ENCODE assay signal across 9 cellular contexts in genomic region chr20:3812259-3812681, GRCh38. TPM values are rescaled to one million over a fixed set of nuclear protein-coding genes. Genes with fewer than 3 reads are reported as not detected.
DNase-seq lines count a peak whose midpoint lies in the region; ATAC-seq and TF ChIP-seq lines count a peak whose summit lies in the region.
"Had no signal": no experiment of that assay in that cellular context is flagged by ENCODE, and none has a peak within 500 bp of the region (broad histone marks: within the 10 kb centered on the region; RNA-seq: fewer than 3 reads in every experiment).

No MANE protein-coding gene starts in this region.

- peak overlapping the region; percentile 74 for H3K4me3 Mint-ChIP-seq in activated CD8-positive, alpha-beta T cell treated with anti-CD3 and anti-CD28 coated beads for 36 hours

- H3K4me1 Mint-ChIP-seq in activated CD8-positive, alpha-beta T cell treated with anti-CD3 and anti-CD28 coated beads for 36 hours (ENCODE audit: low read depth), result peaks cover 64% of the 10 kb centered on the region

- BruUV-seq in HCT116 (replicated peaks; lab: Mats Ljungman, UMichigan), result no TSS peak

- TF ChIP-seq POLR2A in HCT116 (IDR thresholded peaks at IDR 0.05; ENCODE audit: borderline replicate concordance, extremely low read depth, insufficient read depth, insufficient read length), result no peak

- H3K27ac ChIP-seq in HCT116 (ENCODE audit: low read depth, low read length), result peak overlapping the region; percentile 99
- peak overlapping the region; percentile 95 for H3K27ac ChIP-seq in hepatocyte
- peak overlapping the region; percentile 97 for H3K27ac ChIP-seq in smooth muscle cell (ENCODE audit: low read depth)

- H3K4me1 ChIP-seq in HCT116 (ENCODE audit: control insufficient read depth in 1 of 2, insufficient read depth in 2 of 2, low read length in 2 of 2), result peaks cover 59 to 77% of the 10 kb centered on the region in 2 experiments
- peaks cover 41% of the 10 kb centered on the region for H3K4me1 ChIP-seq in hepatocyte (ENCODE audit: insufficient read depth)
- peaks cover 9% of the 10 kb centered on the region for H3K4me1 ChIP-seq in smooth muscle cell (ENCODE audit: low read depth)

- no peak overlapping the region for H2AFZ ChIP-seq in HCT116 (ENCODE audit: low read depth, low read length, poor library complexity, severe bottlenecking)
- H2AFZ ChIP-seq in hepatocyte, result no peak overlapping the region
- H2AFZ ChIP-seq in smooth muscle cell (ENCODE audit: low read depth), result no peak overlapping the region

- H3K4me3 ChIP-seq in HCT116 (replicated peaks in 1 of 2; ENCODE audit: low read depth in 1 of 2, low read length in 2 of 2) (no peak overlapping the region), hepatocyte (no peak overlapping the region), smooth muscle cell (no peak overlapping the region)

- intact Hi-C loops in HCT116 (cut with micrococcal nuclease), result no loop called here
- intact Hi-C loops in activated CD8-positive, alpha-beta T cell treated with anti-CD3 and anti-CD28 coated beads for 36 hours (cut with micrococcal nuclease), result no loop called here

- POLR2A ChIA-PET in HCT116 (lab: Charles Lee), result interaction anchor here (1.0 to 3.3 kb wide), 4 partner anchors 10 to 75 kb away, joined by 3 to 14 read pairs (median 4); partner anchors contain the start of genes CDC25B and SPEF1
- POLR2A ChIA-PET in activated CD8-positive, alpha-beta T cell treated with anti-CD3 and anti-CD28 coated beads for 36 hours (lab: Charles Lee), result interaction anchor here (0.7 to 4.6 kb wide), 7 partner anchors 8 to 78 kb away, joined by 3 to 42 read pairs (median 8); partner anchors contain the start of genes AP5S1, CDC25B and CENPB

- H3K4me2 ChIP-seq in HCT116 (ENCODE audit: low read length) (peak overlapping the region; percentile 82), hepatocyte (peak overlapping the region; percentile 22), smooth muscle cell (no peak overlapping the region)

- H3K27ac Mint-ChIP-seq in activated CD8-positive, alpha-beta T cell treated with anti-CD3 and anti-CD28 coated beads for 36 hours, result peak overlapping the region; percentile 94

- peaks cover 29% of the 10 kb centered on the region for H3F3A ChIP-seq in smooth muscle cell (ENCODE audit: low read depth)

- RAD21 ChIA-PET in HCT116 (lab: Charles Lee; ENCODE audit: low non-redundant PET in 1 of 2, low total read pairs in 2 of 2, uncharacterized antibody in 2 of 2, unreplicated experiment in 2 of 2), result interaction anchor here in 1 of 2 experiments (0.6 kb wide), 1 partner anchor 16 kb away, joined by 3 read pairs; the partner anchor contains the start of gene CDC25B

- H3K27me3 ChIP-seq in HCT116 (ENCODE audit: insufficient read depth, low read length) (no peaks in the 10 kb centered on the region), hepatocyte (no peaks in the 10 kb centered on the region), smooth muscle cell (ENCODE audit: low read depth) (no peaks in the 10 kb centered on the region)

- no peak for TF ChIP-seq RAD21 in HCT116 (IDR thresholded peaks at IDR 0.05; ENCODE audit: low read depth)

- no peaks in the 10 kb centered on the region for H3K36me3 ChIP-seq in HCT116 (ENCODE audit: control insufficient read depth in 1 of 2, insufficient read depth in 2 of 2, low read length in 2 of 2)
- H3K36me3 ChIP-seq in hepatocyte (replicated peaks; ENCODE audit: insufficient read depth, low read depth), result no peaks in the 10 kb centered on the region
- no peaks in the 10 kb centered on the region for H3K36me3 ChIP-seq in smooth muscle cell (ENCODE audit: low read depth)

- H3K36me3 Mint-ChIP-seq in activated CD8-positive, alpha-beta T cell treated with anti-CD3 and anti-CD28 coated beads for 36 hours (ENCODE audit: low read depth), result no peaks in the 10 kb centered on the region

- peaks cover 7% of the 10 kb centered on the region for H3K79me2 ChIP-seq in HCT116 (ENCODE audit: insufficient read depth, low read length)
- peaks cover 4% of the 10 kb centered on the region for H3K79me2 ChIP-seq in hepatocyte
- no peaks in the 10 kb centered on the region for H3K79me2 ChIP-seq in smooth muscle cell (ENCODE audit: low read depth)

- TF ChIP-seq CTCF in HCT116 (IDR thresholded peaks at IDR 0.05 in 2 of 3, conservative IDR thresholded peaks at IDR 0.05 in 1 of 3; ENCODE audit: borderline replicate concordance in 1 of 3, insufficient read depth in 1 of 3, low read depth in 2 of 3, low read length in 2 of 3) (no peak), hepatocyte (IDR thresholded peaks at IDR 0.05; ENCODE audit: poor library complexity) (no peak), smooth muscle cell (IDR thresholded peaks at IDR 0.05; ENCODE audit: borderline replicate concordance, insufficient read depth, poor library complexity, severe bottlenecking) (no peak)
- TF ChIP-seq CTCF in activated CD8-positive, alpha-beta T cell treated with anti-CD3 and anti-CD28 coated beads for 36 hours (IDR thresholded peaks at IDR 0.05), result no peak

- 99% methylated on average over 9 of the region's 9 CpGs for WGBS in hepatocyte (ENCODE audit: low lambda C conversion rate, missing lambda C conversion rate)
- WGBS in smooth muscle cell (ENCODE audit: low lambda C conversion rate), result 98% methylated on average over 9 of the region's 9 CpGs

- H3K9me3 Mint-ChIP-seq in activated CD8-positive, alpha-beta T cell treated with anti-CD3 and anti-CD28 coated beads for 36 hours, result no peaks in the 10 kb centered on the region

- ATAC-seq in HCT116, result no peak
- no peak for ATAC-seq in activated CD8-positive, alpha-beta T cell treated with anti-CD3 and anti-CD28 coated beads for 36 hours
- ATAC-seq in HG02798 (IDR thresholded peaks at IDR 0.05; ENCODE audit: poor library complexity, unreplicated experiment), result no peak

- H3K9me2 ChIP-seq in HCT116 (ENCODE audit: insufficient read depth) (no peaks in the 10 kb centered on the region), hepatocyte (replicated peaks; ENCODE audit: insufficient read depth) (no peaks in the 10 kb centered on the region)

- H3K9ac ChIP-seq in HCT116 (ENCODE audit: low read length) (peak overlapping the region; percentile 76), smooth muscle cell (ENCODE audit: low read depth) (peak overlapping the region; percentile 54)

- DNase-seq in HCT116 (ENCODE audit: low read depth, low spot score), result no peak
- no peak for DNase-seq in activated CD8-positive, alpha-beta T cell treated with anti-CD3 and anti-CD28 coated beads for 36 hours
- no peak for DNase-seq in hepatocyte (ENCODE audit: low spot score)
- DNase-seq in smooth muscle cell (lab: John Stamatoyannopoulos, UW; ENCODE audit: unreplicated experiment), result no peak
- DNase-seq in NCI-H1105 treated with DMSO at 0.1 percent for 48 hours (lab: John Stamatoyannopoulos, UW), result no peak
- no peak for DNase-seq in hypothalamus (lab: John Stamatoyannopoulos, UW)
- DNase-seq in NK-92 treated with Interleukin-12 subunit alpha and Interleukin-12 subunit beta, amount 100 ng/mL, for 24 hours (lab: John Stamatoyannopoulos, UW), result no peak
- DNase-seq: Karpas-422 had no signal

- H4K20me1 ChIP-seq in HCT116 (ENCODE audit: insufficient read depth) (no peaks in the 10 kb centered on the region), hepatocyte (ENCODE audit: insufficient read depth, poor library complexity, severe bottlenecking) (no peaks in the 10 kb centered on the region), smooth muscle cell (ENCODE audit: low read depth) (no peaks in the 10 kb centered on the region)

- CTCF ChIA-PET in HCT116 (lab: Charles Lee), result interaction anchor here (0.9 to 2.7 kb wide), 4 partner anchors 8 to 273 kb away, joined by 3 to 16 read pairs (median 4); partner anchors contain the start of genes AP5S1 and CDC25B
- CTCF ChIA-PET in activated CD8-positive, alpha-beta T cell treated with anti-CD3 and anti-CD28 coated beads for 36 hours (lab: Charles Lee), result interaction anchor here (1.0 to 4.5 kb wide), 3 partner anchors 9 to 25 kb away, joined by 4 to 25 read pairs (median 5); partner anchors contain the start of genes AP5S1 and CENPB

- H3K9me3 ChIP-seq in HCT116 (ENCODE audit: control insufficient read depth in 1 of 2, insufficient read depth in 1 of 2, low read depth in 1 of 2, low read length in 2 of 2) (no peaks in the 10 kb centered on the region), hepatocyte (ENCODE audit: low read depth) (no peaks in the 10 kb centered on the region), smooth muscle cell (replicated peaks; ENCODE audit: low read depth) (no peaks in the 10 kb centered on the region)

- no peaks in the 10 kb centered on the region for H3K27me3 Mint-ChIP-seq in activated CD8-positive, alpha-beta T cell treated with anti-CD3 and anti-CD28 coated beads for 36 hours

RNA-seq across cellular contexts. Expression of gene AP5S1, which starts 8.1 kb away (rescaled TPM):
- 12.1 TPM for total RNA-seq in HCT116 (2021; ENCODE audit: unreplicated experiment)
- polyA plus RNA-seq in HCT116 (2012), result 8.7 and 9.0 TPM in 2 replicates
- 1 to 10 TPM; 7.4 to 8.6 TPM for total RNA-seq in activated CD8-positive, alpha-beta T cell treated with anti-CD3 and anti-CD28 coated beads for 36 hours
- total RNA-seq in hepatocyte, result 13.8 and 15.9 TPM in 2 replicates
- 19.7 and 21.8 TPM in 2 replicates for polyA plus RNA-seq in hepatocyte
- total RNA-seq in smooth muscle cell, result 3.1 and 9.9 TPM in 2 replicates
- 10.9 and 14.7 TPM in 2 replicates for polyA plus RNA-seq in smooth muscle cell

RNA-seq across cellular contexts. Expression of gene CDC25B, which starts 16.2 kb away (rescaled TPM):
- total RNA-seq in HCT116 (2021; ENCODE audit: unreplicated experiment) (223 TPM), hepatocyte (15.1 and 15.7 TPM in 2 replicates), smooth muscle cell (9.5 and 14.7 TPM in 2 replicates)
- polyA plus RNA-seq in HCT116 (2012), result 175 and 226 TPM in 2 replicates
- total RNA-seq in activated CD8-positive, alpha-beta T cell treated with anti-CD3 and anti-CD28 coated beads for 36 hours, result 10 to 100 TPM; 66.9 to 67.1 TPM
- polyA plus RNA-seq in hepatocyte (20.0 and 21.9 TPM in 2 replicates), smooth muscle cell (11.1 and 14.8 TPM in 2 replicates)

RNA-seq across cellular contexts. Expression of gene CENPB, which starts 25.7 kb away (rescaled TPM):
- 67.2 TPM for total RNA-seq in HCT116 (2021; ENCODE audit: unreplicated experiment)
- polyA plus RNA-seq in HCT116 (2012), result 40.7 and 42.0 TPM in 2 replicates
- 10 to 100 TPM; 35.0 to 35.4 TPM for total RNA-seq in activated CD8-positive, alpha-beta T cell treated with anti-CD3 and anti-CD28 coated beads for 36 hours
- total RNA-seq in hepatocyte, result 40.9 and 46.7 TPM in 2 replicates
- polyA plus RNA-seq in hepatocyte, result 17.6 and 21.2 TPM in 2 replicates
- total RNA-seq in smooth muscle cell, result 23.6 TPM in 2 replicates
- 10.4 and 13.4 TPM in 2 replicates for polyA plus RNA-seq in smooth muscle cell

RNA-seq across cellular contexts. Expression of gene SPEF1, which starts 31.0 kb away (rescaled TPM):
- total RNA-seq in HCT116 (2021; ENCODE audit: unreplicated experiment), result 0.93 TPM
- 0.74 and 0.83 TPM in 2 replicates for polyA plus RNA-seq in HCT116 (2012)
- under 1 TPM in 1 of 2 experiments, not detected in 1; 0.23 TPM for total RNA-seq in activated CD8-positive, alpha-beta T cell treated with anti-CD3 and anti-CD28 coated beads for 36 hours
- total RNA-seq in hepatocyte, result 0.63 TPM in 1 of 2 replicates, not detected in the other
- 0.51 TPM in 1 of 2 replicates, not detected in the other for polyA plus RNA-seq in hepatocyte
- 0.36 and 0.72 TPM in 2 replicates for total RNA-seq in smooth muscle cell
- 0.32 and 0.47 TPM in 2 replicates for polyA plus RNA-seq in smooth muscle cell

RNA-seq across cellular contexts. Expression of gene MAVS, which starts 34.4 kb away (rescaled TPM):
- total RNA-seq in HCT116 (2021; ENCODE audit: unreplicated experiment), result 60.1 TPM
- 26.2 and 34.2 TPM in 2 replicates for polyA plus RNA-seq in HCT116 (2012)
- 10 to 100 TPM; 17.0 to 17.5 TPM for total RNA-seq in activated CD8-positive, alpha-beta T cell treated with anti-CD3 and anti-CD28 coated beads for 36 hours
- total RNA-seq in hepatocyte, result 21.9 and 24.7 TPM in 2 replicates
- 12.6 and 15.6 TPM in 2 replicates for polyA plus RNA-seq in hepatocyte
- 12.5 and 12.8 TPM in 2 replicates for total RNA-seq in smooth muscle cell
- polyA plus RNA-seq in smooth muscle cell, result 7.8 and 10.0 TPM in 2 replicates
